9 cellular contexts compared by ENCODE assay signal in genomic region chr16:50281391-50282009, GRCh38. TPM values are rescaled to one million over a fixed set of nuclear protein-coding genes. Genes with fewer than 3 reads are reported as not detected.
A peak's percentile ranks its signal among the peaks of the same experiment; 100 is the strongest.
DNase-seq lines count a peak whose midpoint lies in the region; ATAC-seq and TF ChIP-seq lines count a peak whose summit lies in the region.
"Had no signal": no experiment of that assay in that cellular context is flagged by ENCODE, and none has a peak within 500 bp of the region (broad histone marks: within the 10 kb centered on the region; RNA-seq: fewer than 3 reads in every experiment).

No MANE protein-coding gene starts in this region.

- POLR2A ChIA-PET in activated CD4-positive, alpha-beta T cell treated with anti-CD3 and anti-CD28 coated beads, Interleukin-2, amount 10 ng/mL, durations not matched to agents 7 days and 5 days (lab: Charles Lee) = no interaction called here

- peak overlapping the region; percentile 61 for H3K4me3 Mint-ChIP-seq in activated CD4-positive, alpha-beta T cell treated with anti-CD3 and anti-CD28 coated beads, Interleukin-2, amount 10 ng/mL, durations not matched to agents 7 days and 5 days

- no peak for TF ChIP-seq POLR2A in NB4 (IDR thresholded peaks at IDR 0.05; ENCODE audit: extremely low read depth, insufficient read length)

- no peaks in the 10 kb centered on the region for H3K36me3 ChIP-seq in right atrium auricular region

- peaks cover 52% of the 10 kb centered on the region for H3K36me3 Mint-ChIP-seq in activated CD4-positive, alpha-beta T cell treated with anti-CD3 and anti-CD28 coated beads, Interleukin-2, amount 10 ng/mL, durations not matched to agents 7 days and 5 days (ENCODE audit: low read depth)

- no peak for ATAC-seq in GM18870 (IDR thresholded peaks at IDR 0.05; ENCODE audit: unreplicated experiment)
- ATAC-seq: foreskin keratinocyte had no signal

- H3K27ac ChIP-seq in right atrium auricular region (peak overlapping the region; percentile 40 to 61), temporal lobe (ENCODE audit: low read depth, low read length) (peak overlapping the region; percentile 50)
- H3K27ac ChIP-seq: foreskin keratinocyte had no signal

- no peaks in the 10 kb centered on the region for H3K27me3 ChIP-seq in right atrium auricular region
- H3K27me3 ChIP-seq: foreskin keratinocyte had no signal

- H3K9me3 ChIP-seq in right atrium auricular region = no peaks in the 10 kb centered on the region

- H3K9me3 Mint-ChIP-seq in activated CD4-positive, alpha-beta T cell treated with anti-CD3 and anti-CD28 coated beads, Interleukin-2, amount 10 ng/mL, durations not matched to agents 7 days and 5 days = no peaks in the 10 kb centered on the region

- peak overlapping the region; percentile 80 for H3K27ac Mint-ChIP-seq in activated CD4-positive, alpha-beta T cell treated with anti-CD3 and anti-CD28 coated beads, Interleukin-2, amount 10 ng/mL, durations not matched to agents 7 days and 5 days

- CTCF ChIA-PET in activated CD4-positive, alpha-beta T cell treated with anti-CD3 and anti-CD28 coated beads, Interleukin-2, amount 10 ng/mL, durations not matched to agents 7 days and 5 days (lab: Charles Lee) = interaction anchor here (0.6 to 2.7 kb wide), 5 partner anchors 8 to 89 kb away, joined by 3 to 11 read pairs (median 3); no protein-coding TSS in a partner anchor

- H3K4me3 ChIP-seq in NB4 (ENCODE audit: low read depth, low read length) = peak overlapping the region; percentile 38
- H3K4me3 ChIP-seq in right atrium auricular region = no peak overlapping the region

- H3K27me3 Mint-ChIP-seq in activated CD4-positive, alpha-beta T cell treated with anti-CD3 and anti-CD28 coated beads, Interleukin-2, amount 10 ng/mL, durations not matched to agents 7 days and 5 days = no peaks in the 10 kb centered on the region

- H3K4me1 Mint-ChIP-seq in activated CD4-positive, alpha-beta T cell treated with anti-CD3 and anti-CD28 coated beads, Interleukin-2, amount 10 ng/mL, durations not matched to agents 7 days and 5 days = peaks cover 94% of the 10 kb centered on the region

- TF ChIP-seq CTCF in NB4 (IDR thresholded peaks at IDR 0.05; ENCODE audit: low read depth, low read length) (no peak), right atrium auricular region (IDR thresholded peaks at IDR 0.05) (no peak)

- DNase-seq in activated CD4-positive, alpha-beta T cell treated with anti-CD3 and anti-CD28 coated beads, Interleukin-2, amount 10 ng/mL, durations not matched to agents 7 days and 5 days = no peak
- no peak for DNase-seq in activated CD4-positive, alpha-beta T cell treated with anti-CD3 and anti-CD28 coated beads for 4 hours
- no peak for DNase-seq in NB4 (ENCODE audit: low read depth)
- DNase-seq in right atrium auricular region (ENCODE audit: low spot score) = no peak
- DNase-seq in T1000 (lab: John Stamatoyannopoulos, UW) = no peak
- DNase-seq in iPS-NIHi7 (ENCODE audit: extremely low spot score) = no peak
- DNase-seq: foreskin keratinocyte had no signal

- peaks cover 0 to 31% of the 10 kb centered on the region in 2 donors for H3K4me1 ChIP-seq in right atrium auricular region
- H3K4me1 ChIP-seq: foreskin keratinocyte had no signal

RNA-seq across cellular contexts. Expression of gene ADCY7, which starts 15.1 kb away (rescaled TPM):
- 100 to 1,000 TPM; 197 to 255 TPM for total RNA-seq in activated CD4-positive, alpha-beta T cell treated with anti-CD3 and anti-CD28 coated beads, Interleukin-2, amount 10 ng/mL, durations not matched to agents 7 days and 5 days
- 10 to 100 TPM in 1 of 2 donors, 1 to 10 TPM in 1; 8.5 to 17.1 TPM for total RNA-seq in right atrium auricular region
- total RNA-seq in temporal lobe = 17.0 TPM

Comparison
In these comparisons a context has a peak if more than half of its experiments do, and no peak if none do; other contexts are left out.
1. RNA of gene ADCY7, which starts 15.1 kb away (total RNA-seq): 197 to 255 TPM in activated CD4-positive, alpha-beta T cell treated with anti-CD3 and anti-CD28 coated beads, Interleukin-2, amount 10 ng/mL, durations not matched to agents 7 days and 5 days; 8.5 to 17.1 TPM in right atrium auricular region and 17.0 TPM in temporal lobe (single experiment); every median in the first group is over 10 times any median in the second.